In genomic region chr12:100128509-100128908, GRCh38 we compare ENCODE assay signal across 8 cellular contexts. TPM values are rescaled to one million over a fixed set of nuclear protein-coding genes. Genes with fewer than 3 reads are reported as not detected.
DNase-seq lines count a peak whose midpoint lies in the region; ATAC-seq and TF ChIP-seq lines count a peak whose summit lies in the region.

No MANE protein-coding gene starts in this region.

- POLR2A ChIA-PET in naive thymus-derived CD8-positive, alpha-beta T cell (lab: Charles Lee): no interaction called here

- no peak overlapping the region for H3K4me3 Mint-ChIP-seq in T-helper 1 cell treated with Interleukin-12 subunit alpha and Interleukin-12 subunit beta and Interleukin-4 antibody, amounts not matched to agents 30 μg/mL and 1 μg/mL, for 36 hours
- no peak overlapping the region for H3K4me3 Mint-ChIP-seq in endothelial cell (ENCODE audit: unreplicated experiment)
- H3K4me3 Mint-ChIP-seq in naive thymus-derived CD8-positive, alpha-beta T cell: peak overlapping the region in 3 of 10 donors; percentile 20 to 38 (median 30)

- 6% methylated on average over 1 of the region's 1 CpG for WGBS in suprapubic skin

- H3K9me3 ChIP-seq in suprapubic skin: no peaks in the 10 kb centered on the region

- ATAC-seq in naive thymus-derived CD8-positive, alpha-beta T cell: no peak

- TF ChIP-seq POLR2A in suprapubic skin (IDR thresholded peaks at IDR 0.05): no peak

- H3K27me3 ChIP-seq in suprapubic skin: no peaks in the 10 kb centered on the region

- H3K36me3 ChIP-seq in suprapubic skin: no peaks in the 10 kb centered on the region

- peak overlapping the region; percentile 43 for H3K27ac Mint-ChIP-seq in T-helper 1 cell treated with Interleukin-12 subunit alpha and Interleukin-12 subunit beta and Interleukin-4 antibody, amounts not matched to agents 30 μg/mL and 1 μg/mL, for 36 hours
- H3K27ac Mint-ChIP-seq in endothelial cell (ENCODE audit: unreplicated experiment): no peak overlapping the region
- peak overlapping the region in 9 of 10 donors; percentile 5 to 70 (median 37) for H3K27ac Mint-ChIP-seq in naive thymus-derived CD8-positive, alpha-beta T cell

- no peak for TF ChIP-seq EP300 in suprapubic skin (IDR thresholded peaks at IDR 0.05)

- H3K4me1 Mint-ChIP-seq in T-helper 1 cell treated with Interleukin-12 subunit alpha and Interleukin-12 subunit beta and Interleukin-4 antibody, amounts not matched to agents 30 μg/mL and 1 μg/mL, for 36 hours (ENCODE audit: low read depth): peaks cover 17% of the 10 kb centered on the region
- peaks cover 7% of the 10 kb centered on the region for H3K4me1 Mint-ChIP-seq in endothelial cell (ENCODE audit: unreplicated experiment)
- H3K4me1 Mint-ChIP-seq in naive thymus-derived CD8-positive, alpha-beta T cell: peaks cover 8 to 45% (median 38%) of the 10 kb centered on the region in 4 donors

- no peak overlapping the region for H3K4me3 ChIP-seq in suprapubic skin

- no peak overlapping the region for H3K27ac ChIP-seq in suprapubic skin

- no peaks in the 10 kb centered on the region for H3K27me3 Mint-ChIP-seq in T-helper 1 cell treated with Interleukin-12 subunit alpha and Interleukin-12 subunit beta and Interleukin-4 antibody, amounts not matched to agents 30 μg/mL and 1 μg/mL, for 36 hours (ENCODE audit: low read depth)
- H3K27me3 Mint-ChIP-seq in endothelial cell (ENCODE audit: unreplicated experiment): no peaks in the 10 kb centered on the region
- H3K27me3 Mint-ChIP-seq in naive thymus-derived CD8-positive, alpha-beta T cell: no peaks in the 10 kb centered on the region

- DNase-seq in T-helper 1 cell (no peak), NOMO-1 treated with DMSO at 0.1 percent for 48 hours (lab: John Stamatoyannopoulos, UW; ENCODE audit: unreplicated experiment) (peak; percentile 66), endothelial cell (ENCODE audit: low spot score) (peak; percentile 23), occipital lobe (lab: John Stamatoyannopoulos, UW) (no peak), suprapubic skin (ENCODE audit: low spot score in 2 of 2) (no peak)
- no peak for DNase-seq in naive thymus-derived CD8-positive, alpha-beta T cell
- no peak for DNase-seq in activated CD4-positive, alpha-beta T cell treated with anti-CD3 and anti-CD28 coated beads for 4 hours

- peaks cover 2% of the 10 kb centered on the region for H3K36me3 Mint-ChIP-seq in T-helper 1 cell treated with Interleukin-12 subunit alpha and Interleukin-12 subunit beta and Interleukin-4 antibody, amounts not matched to agents 30 μg/mL and 1 μg/mL, for 36 hours (ENCODE audit: low read depth)
- H3K36me3 Mint-ChIP-seq in endothelial cell (ENCODE audit: low read depth, unreplicated experiment): no peaks in the 10 kb centered on the region
- H3K36me3 Mint-ChIP-seq in naive thymus-derived CD8-positive, alpha-beta T cell: peaks cover 0 to 8% (median 6%) of the 10 kb centered on the region in 3 donors

- peaks cover 36% of the 10 kb centered on the region for H3K4me1 ChIP-seq in suprapubic skin

- peaks cover 4% of the 10 kb centered on the region for H3K9me3 Mint-ChIP-seq in T-helper 1 cell treated with Interleukin-12 subunit alpha and Interleukin-12 subunit beta and Interleukin-4 antibody, amounts not matched to agents 30 μg/mL and 1 μg/mL, for 36 hours
- H3K9me3 Mint-ChIP-seq in endothelial cell (ENCODE audit: unreplicated experiment): no peaks in the 10 kb centered on the region
- peaks cover 0 to 3% (median 0%) of the 10 kb centered on the region in 9 donors for H3K9me3 Mint-ChIP-seq in naive thymus-derived CD8-positive, alpha-beta T cell

- no peak for TF ChIP-seq CTCF in endothelial cell (IDR thresholded peaks at IDR 0.05; ENCODE audit: unreplicated experiment)
- TF ChIP-seq CTCF in suprapubic skin (IDR thresholded peaks at IDR 0.05): peak in 1 of 2 donors; percentile 10

RNA-seq across cellular contexts. Expression of gene BLTP3B, which starts 14.2 kb away (rescaled TPM):
- total RNA-seq in endothelial cell (ENCODE audit: unreplicated experiment) (14.3 TPM), occipital lobe (99.2 TPM), suprapubic skin (10 to 100 TPM; 18.6 to 27.3 (median 22.2) TPM)
- 10 to 100 TPM; 18.5 to 22.4 TPM for total RNA-seq in naive thymus-derived CD8-positive, alpha-beta T cell
- 10 to 100 TPM in 2 of 3 donors, 1 to 10 TPM in 1; 9.7 to 14.8 (median 12.1) TPM for polyA plus RNA-seq in naive thymus-derived CD8-positive, alpha-beta T cell

Comparison
In these comparisons a context has a peak if more than half of its experiments do, and no peak if none do; other contexts are left out.
1. DNase-seq: peak in NOMO-1 treated with DMSO at 0.1 percent for 48 hours (single experiment) and endothelial cell (single experiment); none in T-helper 1 cell (0 of 5), naive thymus-derived CD8-positive, alpha-beta T cell (0 of 10), occipital lobe (single experiment), activated CD4-positive, alpha-beta T cell treated with anti-CD3 and anti-CD28 coated beads for 4 hours (0 of 2) and suprapubic skin (0 of 2).